ENCODE assay signal across 8 cellular contexts in the genomic region with DNA sequence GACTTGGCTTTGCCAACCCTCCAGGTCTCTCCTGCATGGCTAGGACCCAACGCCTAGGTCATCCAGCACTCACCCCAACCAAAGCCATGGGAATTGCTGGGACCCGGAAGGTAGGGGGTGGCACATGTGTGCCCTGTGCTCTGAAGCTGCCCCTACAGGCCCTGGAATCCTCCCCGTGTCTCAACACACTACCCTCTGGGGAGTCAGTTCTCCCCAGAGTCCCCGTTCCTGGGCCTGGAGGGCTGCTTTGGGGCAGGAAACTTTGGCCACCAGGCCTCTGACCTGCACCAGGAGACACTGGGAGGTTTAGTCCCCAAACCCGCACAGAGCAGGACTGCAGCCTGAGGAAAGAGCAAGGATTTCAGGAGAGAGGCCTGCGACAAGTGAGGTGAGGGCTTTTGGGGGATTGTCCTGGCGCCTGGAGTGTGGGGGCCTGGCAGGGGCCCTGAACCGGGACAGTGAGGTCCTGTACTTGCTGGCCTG. TPM values are rescaled to one million over a fixed set of nuclear protein-coding genes. Genes with fewer than 3 reads are reported as not detected.
A peak's percentile ranks its signal among the peaks of the same experiment; 100 is the strongest.
DNase-seq lines count a peak whose midpoint lies in the region; ATAC-seq lines count a peak whose summit lies in the region.

No MANE protein-coding gene starts in this region.

- intact Hi-C loops in activated CD4-positive, alpha-beta T cell treated with anti-CD3 and anti-CD28 coated beads, Interleukin-2, amount 10 ng/mL, durations not matched to agents 24 days and 14 days (cut with micrococcal nuclease) = loop anchor here (1.0 to 2.0 kb wide), 2 partner anchors 13 to 193 kb away; no protein-coding TSS in a partner anchor

- peaks cover 39% of the 10 kb centered on the region for H3K4me1 Mint-ChIP-seq in activated CD4-positive, alpha-beta T cell treated with anti-CD3 and anti-CD28 coated beads, Interleukin-2, amount 10 ng/mL, durations not matched to agents 24 days and 14 days
- H3K4me1 Mint-ChIP-seq in activated naive CD8-positive, alpha-beta T cell (ENCODE audit: low read depth) = peaks cover 50% of the 10 kb centered on the region

- WGBS in thymus = 62% methylated on average over 8 of the region's 8 CpGs

- no peaks in the 10 kb centered on the region for H3K9me3 Mint-ChIP-seq in activated CD4-positive, alpha-beta T cell treated with anti-CD3 and anti-CD28 coated beads, Interleukin-2, amount 10 ng/mL, durations not matched to agents 24 days and 14 days
- no peaks in the 10 kb centered on the region for H3K9me3 Mint-ChIP-seq in activated naive CD8-positive, alpha-beta T cell (ENCODE audit: low read depth)

- ATAC-seq in HG03139 (IDR thresholded peaks at IDR 0.05; ENCODE audit: unreplicated experiment) = no peak

- peaks cover 53% of the 10 kb centered on the region for H3K36me3 Mint-ChIP-seq in activated CD4-positive, alpha-beta T cell treated with anti-CD3 and anti-CD28 coated beads, Interleukin-2, amount 10 ng/mL, durations not matched to agents 24 days and 14 days (ENCODE audit: low read depth)
- no peaks in the 10 kb centered on the region for H3K36me3 Mint-ChIP-seq in activated naive CD8-positive, alpha-beta T cell

- H3K27ac Mint-ChIP-seq in activated CD4-positive, alpha-beta T cell treated with anti-CD3 and anti-CD28 coated beads, Interleukin-2, amount 10 ng/mL, durations not matched to agents 24 days and 14 days = peak overlapping the region; percentile 98
- H3K27ac Mint-ChIP-seq in activated naive CD8-positive, alpha-beta T cell = peak overlapping the region; percentile 96

- H3K36me3 ChIP-seq in thymus (ENCODE audit: control insufficient read depth, insufficient read depth) = no peaks in the 10 kb centered on the region

- no peaks in the 10 kb centered on the region for H3K9me3 ChIP-seq in thymus (ENCODE audit: control insufficient read depth)

- peak overlapping the region; percentile 68 for H3K27ac ChIP-seq in layer of hippocampus (ENCODE audit: low read depth, low read length)
- H3K27ac ChIP-seq in thymus (ENCODE audit: low read depth) = peak overlapping the region; percentile 95

- peak overlapping the region; percentile 52 for H3K4me3 ChIP-seq in thymus (ENCODE audit: low read length)

- H3K27me3 Mint-ChIP-seq in activated CD4-positive, alpha-beta T cell treated with anti-CD3 and anti-CD28 coated beads, Interleukin-2, amount 10 ng/mL, durations not matched to agents 24 days and 14 days = no peaks in the 10 kb centered on the region
- H3K27me3 Mint-ChIP-seq in activated naive CD8-positive, alpha-beta T cell = no peaks in the 10 kb centered on the region

- DNase-seq in activated CD4-positive, alpha-beta T cell treated with anti-CD3 and anti-CD28 coated beads, Interleukin-2, amount 10 ng/mL, durations not matched to agents 24 days and 14 days = peak; percentile 75
- no peak for DNase-seq in activated CD4-positive, alpha-beta T cell treated with anti-CD3 and anti-CD28 coated beads for 1 hour
- DNase-seq in amniotic stem cell (lab: John Stamatoyannopoulos, UW) (no peak), NCI-H2196 (lab: John Stamatoyannopoulos, UW; ENCODE audit: unreplicated experiment) (no peak)

- H3K4me3 Mint-ChIP-seq in activated CD4-positive, alpha-beta T cell treated with anti-CD3 and anti-CD28 coated beads, Interleukin-2, amount 10 ng/mL, durations not matched to agents 24 days and 14 days = peak overlapping the region; percentile 96
- H3K4me3 Mint-ChIP-seq in activated naive CD8-positive, alpha-beta T cell = peak overlapping the region; percentile 95

- H3K4me1 ChIP-seq in thymus (ENCODE audit: control insufficient read depth, insufficient read depth, low read length) = peaks cover 29% of the 10 kb centered on the region

- H3K27me3 ChIP-seq in layer of hippocampus (ENCODE audit: control insufficient read depth, insufficient read depth, low read length) = peaks cover 2% of the 10 kb centered on the region
- H3K27me3 ChIP-seq in thymus (ENCODE audit: control insufficient read depth, insufficient read depth) = peaks cover 4% of the 10 kb centered on the region

RNA-seq across cellular contexts. Expression of a gene that starts 0.5 kb away (rescaled TPM):
- total RNA-seq in activated CD4-positive, alpha-beta T cell treated with anti-CD3 and anti-CD28 coated beads, Interleukin-2, amount 10 ng/mL, durations not matched to agents 24 days and 14 days = 241 and 256 TPM in 2 replicates
- 463 TPM for polyA plus RNA-seq in thymus

RNA-seq across cellular contexts. Expression of a gene that starts 5.7 kb away (rescaled TPM):
- 659 and 674 TPM in 2 replicates for total RNA-seq in activated CD4-positive, alpha-beta T cell treated with anti-CD3 and anti-CD28 coated beads, Interleukin-2, amount 10 ng/mL, durations not matched to agents 24 days and 14 days
- 467 TPM for polyA plus RNA-seq in thymus

RNA-seq across cellular contexts. Expression of a gene that starts 7.3 kb away (rescaled TPM):
- 5.0 and 6.0 TPM in 2 replicates for total RNA-seq in activated CD4-positive, alpha-beta T cell treated with anti-CD3 and anti-CD28 coated beads, Interleukin-2, amount 10 ng/mL, durations not matched to agents 24 days and 14 days
- 636 TPM for polyA plus RNA-seq in thymus

RNA-seq across cellular contexts. Expression of a gene that starts 14.0 kb away (rescaled TPM):
- total RNA-seq in activated CD4-positive, alpha-beta T cell treated with anti-CD3 and anti-CD28 coated beads, Interleukin-2, amount 10 ng/mL, durations not matched to agents 24 days and 14 days = not detected in 2 replicates
- 0.25 TPM for polyA plus RNA-seq in thymus

RNA-seq across cellular contexts. Expression of a gene that starts 24.4 kb away (rescaled TPM):
- total RNA-seq in activated CD4-positive, alpha-beta T cell treated with anti-CD3 and anti-CD28 coated beads, Interleukin-2, amount 10 ng/mL, durations not matched to agents 24 days and 14 days = 136 and 142 TPM in 2 replicates
- polyA plus RNA-seq in thymus = 900 TPM
